2 cellular contexts compared by ENCODE assay signal in genomic region chr17:12635996-12636395, GRCh38. TPM values are rescaled to one million over a fixed set of nuclear protein-coding genes. Genes with fewer than 3 reads are reported as not detected.
"Had no signal": no experiment of that assay in that cellular context is flagged by ENCODE, and none has a peak within 500 bp of the region (broad histone marks: within the 10 kb centered on the region; RNA-seq: fewer than 3 reads in every experiment).

No MANE protein-coding gene starts in this region.

RNA-seq across cellular contexts. Expression of gene MYOCD, which starts 29.7 kb away (rescaled TPM):
- total RNA-seq: HT-29 had no signal
- polyA plus RNA-seq: IgD-negative memory B cell had no signal
